17 cellular contexts compared by ENCODE assay signal in genomic region chr13:114102521-114103288, GRCh38. TPM values are rescaled to one million over a fixed set of nuclear protein-coding genes. Genes with fewer than 3 reads are reported as not detected.
A peak's percentile ranks its signal among the peaks of the same experiment; 100 is the strongest.
DNase-seq lines count a peak whose midpoint lies in the region; ATAC-seq and TF ChIP-seq lines count a peak whose summit lies in the region.
"Had no signal": no experiment of that assay in that cellular context is flagged by ENCODE, and none has a peak within 500 bp of the region (broad histone marks: within the 10 kb centered on the region; RNA-seq: fewer than 3 reads in every experiment).

No MANE protein-coding gene starts in this region.

- H3K9me3 Mint-ChIP-seq in memory B cell = no peaks in the 10 kb centered on the region
- H3K9me3 Mint-ChIP-seq in activated CD8-positive, alpha-beta memory T cell treated with anti-CD3 and anti-CD28 coated beads, Interleukin-2, amount 10 ng/mL, durations not matched to agents 7 days and 5 days (ENCODE audit: low read depth) = no peaks in the 10 kb centered on the region
- H3K9me3 Mint-ChIP-seq: activated B cell treated with CpG ODN at 0.5 μM for 24 hours; activated T-helper 2 cell treated with anti-CD3 and anti-CD28 coated beads, Interferon-gamma antibody, Interleukin-2, Interleukin-4, amounts not matched to agents 10 μg/mL and 5 μg/mL and 100 μg/mL, durations not matched to agents 14 hours and 24 hours and 36 hours; IgD-negative memory B cell; naive B cell had no signal

- CTCF ChIA-PET in activated CD8-positive, alpha-beta memory T cell treated with anti-CD3 and anti-CD28 coated beads, Interleukin-2, amount 10 ng/mL, durations not matched to agents 7 days and 5 days (lab: Charles Lee) = no interaction called here

- H3K27ac ChIP-seq in tibial artery (no peak overlapping the region), brain microvascular endothelial cell (no peak overlapping the region)
- H3K27ac ChIP-seq: SJCRH30 had no signal

- H3K4me1 Mint-ChIP-seq in memory B cell = peaks cover 27% of the 10 kb centered on the region
- H3K4me1 Mint-ChIP-seq in activated CD8-positive, alpha-beta memory T cell treated with anti-CD3 and anti-CD28 coated beads, Interleukin-2, amount 10 ng/mL, durations not matched to agents 7 days and 5 days = peaks cover 6% of the 10 kb centered on the region

- H3K27me3 ChIP-seq in adipocyte (replicated peaks; ENCODE audit: control insufficient read depth, insufficient read depth, low read length) (no peaks in the 10 kb centered on the region), tibial artery (no peaks in the 10 kb centered on the region), brain microvascular endothelial cell (replicated peaks) (no peaks in the 10 kb centered on the region)
- H3K27me3 ChIP-seq: SJCRH30, tibial nerve had no signal

- peak overlapping the region; percentile 38 for H3K27ac Mint-ChIP-seq in memory B cell
- no peak overlapping the region for H3K27ac Mint-ChIP-seq in activated CD8-positive, alpha-beta memory T cell treated with anti-CD3 and anti-CD28 coated beads, Interleukin-2, amount 10 ng/mL, durations not matched to agents 7 days and 5 days
- H3K27ac Mint-ChIP-seq: activated T-helper 2 cell treated with anti-CD3 and anti-CD28 coated beads, Interferon-gamma antibody, Interleukin-2, Interleukin-4, amounts not matched to agents 10 μg/mL and 5 μg/mL and 100 μg/mL, durations not matched to agents 14 hours and 24 hours and 36 hours; IgD-negative memory B cell had no signal

- no peaks in the 10 kb centered on the region for H3K36me3 Mint-ChIP-seq in memory B cell
- H3K36me3 Mint-ChIP-seq in activated CD8-positive, alpha-beta memory T cell treated with anti-CD3 and anti-CD28 coated beads, Interleukin-2, amount 10 ng/mL, durations not matched to agents 7 days and 5 days = peaks cover 5% of the 10 kb centered on the region
- H3K36me3 Mint-ChIP-seq: IgD-negative memory B cell, naive B cell had no signal

- H3K4me1 ChIP-seq in adipocyte (ENCODE audit: control insufficient read depth, insufficient read depth, low read length) (peaks cover 40% of the 10 kb centered on the region), tibial artery (peaks cover 0 to 49% (median 31%) of the 10 kb centered on the region in 4 donors)

- no peaks in the 10 kb centered on the region for H3K36me3 ChIP-seq in adipocyte (ENCODE audit: control insufficient read depth, insufficient read depth, low read length, severe bottlenecking)
- no peaks in the 10 kb centered on the region for H3K36me3 ChIP-seq in tibial artery
- H3K36me3 ChIP-seq in brain microvascular endothelial cell (replicated peaks) = peaks cover 2% of the 10 kb centered on the region
- H3K36me3 ChIP-seq: SJCRH30, tibial nerve had no signal

- H3K9me3 ChIP-seq in adipocyte (ENCODE audit: control insufficient read depth, low read length) = no peaks in the 10 kb centered on the region
- no peaks in the 10 kb centered on the region for H3K9me3 ChIP-seq in tibial artery
- H3K9me3 ChIP-seq: SJCRH30, tibial nerve had no signal

- peak overlapping the region; percentile 69 for H3K9ac ChIP-seq in adipocyte (ENCODE audit: low read length)

- in situ Hi-C loops in brain microvascular endothelial cell (cut with HindIII; ENCODE audit: low pct_ligation_motif_present, low sequenced_read_pairs) = no loop called here

- ATAC-seq in memory B cell (ENCODE audit: low read depth) = no peak
- no peak for ATAC-seq in activated CD8-positive, alpha-beta memory T cell treated with anti-CD3 and anti-CD28 coated beads, Interleukin-2, amount 10 ng/mL, durations not matched to agents 7 days and 5 days

- intact Hi-C loops in tibial artery (cut with DNase I; ENCODE audit: low total_unique reads) = no loop called here

- H3K4me3 ChIP-seq in adipocyte (ENCODE audit: low read length) (no peak overlapping the region), tibial artery (no peak overlapping the region), brain microvascular endothelial cell (ENCODE audit: low read depth, low read length) (no peak overlapping the region)
- H3K4me3 ChIP-seq: SJCRH30, tibial nerve had no signal

- TF ChIP-seq CTCF in tibial artery (IDR thresholded peaks at IDR 0.05) = no peak
- no peak for TF ChIP-seq CTCF in brain microvascular endothelial cell (IDR thresholded peaks at IDR 0.05; ENCODE audit: low read depth, low read length, missing control alignments)

- H3K4me3 Mint-ChIP-seq in memory B cell = no peak overlapping the region
- H3K4me3 Mint-ChIP-seq in activated CD8-positive, alpha-beta memory T cell treated with anti-CD3 and anti-CD28 coated beads, Interleukin-2, amount 10 ng/mL, durations not matched to agents 7 days and 5 days = no peak overlapping the region
- H3K4me3 Mint-ChIP-seq: activated B cell treated with CpG ODN at 0.5 μM for 24 hours, naive B cell had no signal

- peak; percentile 13 for DNase-seq in activated CD8-positive, alpha-beta memory T cell treated with anti-CD3 and anti-CD28 coated beads, Interleukin-2, amount 50 U/mL, for 4 hours
- DNase-seq in activated CD8-positive, alpha-beta memory T cell treated with anti-CD3 and anti-CD28 coated beads for 24 hours = no peak
- DNase-seq in adipocyte (ENCODE audit: low read depth) (no peak), memory B cell (ENCODE audit: low spot score in 2 of 2) (no peak), tibial artery (peak; percentile 19 to 60), NCI-H1694 (lab: John Stamatoyannopoulos, UW) (no peak), brain microvascular endothelial cell (no peak)
- DNase-seq in activated CD8-positive, alpha-beta memory T cell treated with anti-CD3 and anti-CD28 coated beads, Interleukin-2, amount 10 ng/mL, durations not matched to agents 7 days and 5 days = no peak
- DNase-seq: activated B cell treated with CpG ODN at 0.5 μM for 24 hours, DMS 273 treated with DMSO at 0.1 percent for 48 hours, naive B cell, NCI-H1436, NCI-H526, SJCRH30 had no signal

- no peaks in the 10 kb centered on the region for H3K27me3 Mint-ChIP-seq in memory B cell
- no peaks in the 10 kb centered on the region for H3K27me3 Mint-ChIP-seq in activated CD8-positive, alpha-beta memory T cell treated with anti-CD3 and anti-CD28 coated beads, Interleukin-2, amount 10 ng/mL, durations not matched to agents 7 days and 5 days
- H3K27me3 Mint-ChIP-seq: activated B cell treated with CpG ODN at 0.5 μM for 24 hours, IgD-negative memory B cell, naive B cell had no signal

RNA-seq across cellular contexts. Expression of gene RASA3, which starts 29.7 kb away (rescaled TPM):
- 10 to 100 TPM; 16.3 to 49.2 TPM for total RNA-seq in activated CD8-positive, alpha-beta memory T cell treated with anti-CD3 and anti-CD28 coated beads, Interleukin-2, amount 10 ng/mL, durations not matched to agents 7 days and 5 days

Comparison
In these comparisons a context has a peak if more than half of its experiments do, and no peak if none do; other contexts are left out.
1. DNase-seq: peak in activated CD8-positive, alpha-beta memory T cell treated with anti-CD3 and anti-CD28 coated beads, Interleukin-2, amount 50 U/mL, for 4 hours (single experiment) and tibial artery (2 of 2); none in activated CD8-positive, alpha-beta memory T cell treated with anti-CD3 and anti-CD28 coated beads for 24 hours (single experiment), adipocyte (single experiment), memory B cell (0 of 2), NCI-H1694 (single experiment), activated CD8-positive, alpha-beta memory T cell treated with anti-CD3 and anti-CD28 coated beads, Interleukin-2, amount 10 ng/mL, durations not matched to agents 7 days and 5 days (single experiment) and brain microvascular endothelial cell (single experiment).